Comparison of ENCODE assay signal across 8 cellular contexts in the genomic region with DNA sequence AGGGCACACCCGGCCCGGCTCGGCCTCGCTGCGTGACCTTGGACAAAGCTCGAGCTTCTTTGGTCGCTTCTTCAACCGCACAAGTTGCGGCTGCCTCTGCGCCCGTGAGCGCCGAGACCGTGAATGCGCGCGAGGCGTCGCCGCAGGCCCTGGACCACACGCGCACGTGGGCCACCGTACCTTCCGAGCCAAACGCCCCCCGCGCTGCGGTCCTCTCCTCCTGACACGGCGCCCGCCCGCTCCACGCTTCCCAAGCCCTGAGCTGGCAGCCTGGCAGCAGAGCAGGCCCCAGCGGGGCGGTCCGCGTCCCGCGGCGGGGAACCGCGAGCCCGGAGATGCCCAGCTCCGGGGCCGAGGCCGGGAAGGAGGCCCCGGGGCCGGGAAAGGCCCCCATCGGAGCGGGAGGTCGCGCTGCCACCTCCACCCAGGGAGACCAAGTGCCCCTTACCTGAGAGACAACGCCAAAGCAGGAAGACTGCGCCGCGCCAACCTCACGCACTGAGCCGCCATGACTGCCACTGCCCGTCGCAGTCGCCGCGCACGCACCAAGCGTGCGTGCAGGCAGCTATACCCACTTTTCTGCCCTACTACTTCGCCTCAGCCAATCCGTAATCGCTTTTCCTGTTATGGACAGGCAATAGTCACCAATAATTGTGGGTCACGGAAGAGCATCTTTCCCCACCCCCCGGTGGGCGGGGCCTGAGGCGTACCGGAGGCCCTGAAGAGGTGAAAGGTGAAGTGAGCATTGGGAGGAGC. TPM values are rescaled to one million over a fixed set of nuclear protein-coding genes. Genes with fewer than 3 reads are reported as not detected.
A peak's percentile ranks its signal among the peaks of the same experiment; 100 is the strongest.
DNase-seq lines count a peak whose midpoint lies in the region; ATAC-seq and FAIRE-seq lines count a peak whose summit lies in the region.

A gene (minus strand): TSS at position 542 of the 756 bp plus-strand sequence. CDS start 32 bp downstream, at position 510.

- WGBS in small intestine, 3 donors = 0% methylated on average over 65 to 75 of the region's 75 CpGs

- peak within 1 kb of the TSS; percentile 78 to 91 for H3K4me3 ChIP-seq in small intestine (ENCODE audit: low read depth in 1 of 2, low read length in 2 of 2)

- DNase-seq in AG08395 (ENCODE audit: low spot score) (peak; percentile 99), NCI-H2171 (lab: John Stamatoyannopoulos, UW) (peak; percentile 86), UCSD-AML1 (lab: John Stamatoyannopoulos, UW; ENCODE audit: unreplicated experiment) (peak; percentile 100), caudate nucleus (lab: John Stamatoyannopoulos, UW) (peak in 60 of 61 donors; percentile 88 to 100 (median 99)), iPS-NIHi7 (ENCODE audit: extremely low spot score) (peak; percentile 97), small intestine (peak; percentile 100)

- peaks cover 3% of the 10 kb centered on the region in 2 donors for H3K36me3 ChIP-seq in small intestine (ENCODE audit: control insufficient read depth in 2 of 2, insufficient read depth in 2 of 2, low read length in 2 of 2)

- FAIRE-seq in small intestine (lab: Jason Lieb, UNC) = no peak

- ATAC-seq in GM18868 (IDR thresholded peaks at IDR 0.05; ENCODE audit: unreplicated experiment) (peak; percentile 91), HG03103 (IDR thresholded peaks at IDR 0.05; ENCODE audit: low read depth, unreplicated experiment) (peak; percentile 84)

- H3K27ac ChIP-seq in caudate nucleus (ENCODE audit: low read depth, low read length) (peak within 1 kb of the TSS; percentile 65), small intestine (ENCODE audit: low read depth in 1 of 2, low read length in 1 of 2) (peak within 1 kb of the TSS; percentile 86 to 97)

- H3K27me3 ChIP-seq in small intestine (ENCODE audit: control insufficient read depth in 2 of 2, insufficient read depth in 2 of 2, low read length in 2 of 2) = no peaks in the 10 kb centered on the region

- peaks cover 0 to 8% of the 10 kb centered on the region in 2 donors for H3K4me1 ChIP-seq in small intestine (ENCODE audit: control insufficient read depth in 2 of 2, insufficient read depth in 1 of 2, low read depth in 1 of 2, low read length in 1 of 2)

- no peaks in the 10 kb centered on the region for H3K9me3 ChIP-seq in small intestine (ENCODE audit: control insufficient read depth, low read depth)

RNA-seq across cellular contexts. Expression of the gene that starts here (rescaled TPM):
- 10 to 100 TPM; 27.6 to 36.8 (median 27.7) TPM for polyA plus RNA-seq in small intestine

Comparison
In these comparisons a context has a peak if more than half of its experiments do, and no peak if none do; other contexts are left out.
1. Peak in every context shown above with its lines: DNase-seq, ATAC-seq, H3K4me3 ChIP-seq and H3K27ac ChIP-seq.